Comparison of ENCODE assay signal across 8 cellular contexts in genomic region chr5:69007726-69008368, GRCh38.
DNase-seq lines count a peak whose midpoint lies in the region; ATAC-seq, FAIRE-seq and TF ChIP-seq lines count a peak whose summit lies in the region.

No MANE protein-coding gene starts in this region.

- no peaks in the 10 kb centered on the region for H3K4me1 Mint-ChIP-seq in CD8-positive, alpha-beta T cell (ENCODE audit: low read depth)
- H3K4me1 Mint-ChIP-seq in activated T-cell treated with anti-CD3 and anti-CD28 coated beads, Interleukin-2, amount 50 U/mL, for 4 hours (ENCODE audit: low read depth), result no peaks in the 10 kb centered on the region

- no peaks in the 10 kb centered on the region for H3K36me3 ChIP-seq in CD8-positive, alpha-beta T cell (ENCODE audit: insufficient read depth, low read length)
- no peaks in the 10 kb centered on the region for H3K36me3 ChIP-seq in neutrophil
- no peaks in the 10 kb centered on the region for H3K36me3 ChIP-seq in suprapubic skin

- WGBS in suprapubic skin, result 30% methylated on average over 4 of the region's 4 CpGs

- POLR2A ChIA-PET in CD8-positive, alpha-beta T cell (lab: Charles Lee), result no interaction called here

- no peaks in the 10 kb centered on the region for H3K27me3 ChIP-seq in CD8-positive, alpha-beta T cell (ENCODE audit: insufficient read depth, low read length)
- H3K27me3 ChIP-seq in neutrophil (peaks cover 14% of the 10 kb centered on the region), suprapubic skin (no peaks in the 10 kb centered on the region)

- no peaks in the 10 kb centered on the region for H3K36me3 Mint-ChIP-seq in CD8-positive, alpha-beta T cell
- no peaks in the 10 kb centered on the region for H3K36me3 Mint-ChIP-seq in activated T-cell treated with anti-CD3 and anti-CD28 coated beads, Interleukin-2, amount 50 U/mL, for 4 hours (ENCODE audit: insufficient read depth)

- no peak overlapping the region for H3K4me3 Mint-ChIP-seq in CD8-positive, alpha-beta T cell
- no peak overlapping the region for H3K4me3 Mint-ChIP-seq in activated T-cell treated with anti-CD3 and anti-CD28 coated beads, Interleukin-2, amount 50 U/mL, for 4 hours

- ATAC-seq in CD8-positive, alpha-beta T cell, result peak; percentile 94
- ATAC-seq in HG03457 (IDR thresholded peaks at IDR 0.05; ENCODE audit: unreplicated experiment), result peak; percentile 79
- ATAC-seq in activated T-cell treated with anti-CD3 and anti-CD28 coated beads, Interleukin-2, amount 50 U/mL, for 4 hours, result peak; percentile 52 to 87

- CTCF ChIA-PET in CD8-positive, alpha-beta T cell (lab: Charles Lee), result interaction anchor here (1.0 to 4.3 kb wide), 9 partner anchors 12 to 1763 kb away, joined by 3 to 22 read pairs (median 3); no protein-coding TSS in a partner anchor

- peaks cover 4% of the 10 kb centered on the region for H3K27me3 Mint-ChIP-seq in CD8-positive, alpha-beta T cell (ENCODE audit: low read depth)
- peaks cover 22% of the 10 kb centered on the region for H3K27me3 Mint-ChIP-seq in activated T-cell treated with anti-CD3 and anti-CD28 coated beads, Interleukin-2, amount 50 U/mL, for 4 hours (ENCODE audit: low read depth)

- no peak overlapping the region for H3K4me3 ChIP-seq in CD8-positive, alpha-beta T cell (ENCODE audit: low read depth, low read length)
- H3K4me3 ChIP-seq in fibroblast of mammary gland (ENCODE audit: control insufficient read depth, low read depth, low read length), result no peak overlapping the region
- no peak overlapping the region for H3K4me3 ChIP-seq in neutrophil (ENCODE audit: low read depth in 1 of 2, low read length in 1 of 2)
- H3K4me3 ChIP-seq in suprapubic skin, result no peak overlapping the region

- no peak for TF ChIP-seq EP300 in suprapubic skin (IDR thresholded peaks at IDR 0.05)

- FAIRE-seq in GM19239 (lab: Jason Lieb, UNC), result peak; percentile 87

- no peaks in the 10 kb centered on the region for H3K4me1 ChIP-seq in CD8-positive, alpha-beta T cell (ENCODE audit: insufficient read depth, low read length)
- no peaks in the 10 kb centered on the region for H3K4me1 ChIP-seq in neutrophil (ENCODE audit: control insufficient read depth in 1 of 2, insufficient read depth in 1 of 2, low read depth in 1 of 2, low read length in 1 of 2)
- H3K4me1 ChIP-seq in suprapubic skin, result peaks cover 9% of the 10 kb centered on the region

- TF ChIP-seq CTCF in CD8-positive, alpha-beta T cell (IDR thresholded peaks at IDR 0.05), result peak; percentile 82
- TF ChIP-seq CTCF in fibroblast of mammary gland (conservative IDR thresholded peaks at IDR 0.05; ENCODE audit: control insufficient read depth, insufficient read depth, low read depth, low read length), result peak; percentile 96
- peak; percentile 42 for TF ChIP-seq CTCF in neutrophil (IDR thresholded peaks at IDR 0.05)
- TF ChIP-seq CTCF in suprapubic skin (IDR thresholded peaks at IDR 0.05), result peak; percentile 22 to 82

- no peaks in the 10 kb centered on the region for H3K9me3 ChIP-seq in CD8-positive, alpha-beta T cell (ENCODE audit: low read length)
- no peaks in the 10 kb centered on the region for H3K9me3 ChIP-seq in neutrophil
- no peaks in the 10 kb centered on the region for H3K9me3 ChIP-seq in suprapubic skin

- no peak overlapping the region for H3K27ac Mint-ChIP-seq in CD8-positive, alpha-beta T cell

- peak; percentile 44 to 83 (median 58) for DNase-seq in CD8-positive, alpha-beta T cell
- DNase-seq in GM19239 (ENCODE audit: insufficient read length, low spot score) (peak; percentile 56), OCI-M1 (lab: John Stamatoyannopoulos, UW) (peak; percentile 86), fibroblast of mammary gland (ENCODE audit: low read depth) (peak; percentile 57), suprapubic skin (ENCODE audit: low spot score in 2 of 2) (peak; percentile 65 to 82)
- peak; percentile 66 for DNase-seq in activated T-cell treated with anti-CD3 and anti-CD28 coated beads, Interleukin-2, amount 50 U/mL, for 4 hours

- H3K9me3 Mint-ChIP-seq in CD8-positive, alpha-beta T cell, result no peaks in the 10 kb centered on the region
- H3K9me3 Mint-ChIP-seq in activated T-cell treated with anti-CD3 and anti-CD28 coated beads, Interleukin-2, amount 50 U/mL, for 4 hours, result no peaks in the 10 kb centered on the region

- H3K27ac ChIP-seq in CD8-positive, alpha-beta T cell (ENCODE audit: low read depth, low read length), result no peak overlapping the region
- H3K27ac ChIP-seq in neutrophil, result no peak overlapping the region
- no peak overlapping the region for H3K27ac ChIP-seq in suprapubic skin

- intact Hi-C loops in CD8-positive, alpha-beta T cell (cut with DNase I, micrococcal nuclease), result loop anchor here (1.0 to 5.0 kb wide), 5 partner anchors 546 to 1851 kb away; no protein-coding TSS in a partner anchor

- TF ChIP-seq POLR2A in suprapubic skin (IDR thresholded peaks at IDR 0.05), result no peak

Comparison
In these comparisons a context has a peak if more than half of its experiments do, and no peak if none do; other contexts are left out.
1. CTCF ChIP-seq: peak in every context shown above with its lines; median percentile 96 in fibroblast of mammary gland; 82 in CD8-positive, alpha-beta T cell; 52 in suprapubic skin; 42 in neutrophil.